Comparison of ENCODE assay signal across 1 cellular context in the genomic region with DNA sequence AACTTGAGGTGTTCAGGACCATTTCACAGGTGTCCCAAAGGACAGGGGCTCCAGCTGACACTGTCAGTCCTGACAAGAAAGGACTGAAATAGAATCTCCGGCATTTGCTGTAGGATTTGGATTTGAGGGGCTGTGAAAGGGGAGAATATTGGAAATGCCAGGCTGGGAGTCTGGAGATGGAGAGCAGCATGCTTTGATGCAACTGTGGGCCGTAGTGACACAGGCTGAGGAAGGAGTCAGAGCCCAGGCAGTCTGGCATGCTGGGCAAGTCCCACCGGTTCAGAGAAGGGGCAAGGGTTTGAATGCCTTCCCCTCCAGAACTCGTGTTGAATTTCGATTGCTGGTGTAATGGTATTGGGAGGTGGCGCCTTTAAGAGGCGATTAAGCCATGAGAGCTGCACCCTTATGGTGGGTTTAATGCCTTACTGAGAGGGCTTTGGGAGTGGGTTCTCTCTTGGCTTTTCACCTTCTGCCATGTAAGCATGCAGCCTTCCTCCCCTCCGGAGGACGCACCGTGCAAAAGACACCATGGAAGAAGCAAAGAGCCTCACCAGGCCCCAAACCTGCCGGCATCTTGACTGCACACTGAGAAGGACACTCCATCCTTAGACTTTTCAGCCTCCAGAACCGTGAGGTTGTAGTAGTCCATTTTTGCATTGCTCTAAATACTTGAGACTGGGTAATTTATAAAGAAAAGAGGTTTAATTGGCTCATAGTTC.
TF ChIP-seq lines count a peak whose summit lies in the region.

No MANE protein-coding gene starts in this region.

TF ChIP-seq in IMR-90, 13 proteins besides CTCF, POLR2A, EP300 and RAD21:
- TF ChIP-seq BHLHE40 (IDR thresholded peaks at IDR 0.05; ENCODE audit: low read depth, low read length) (no peak), FOS (IDR thresholded peaks at IDR 0.05; ENCODE audit: low read depth, low read length) (peak; percentile 14; the same call in 1 of the 2 replicates), NFE2L2 (IDR thresholded peaks at IDR 0.05; ENCODE audit: low read depth, low read length) (no peak), RFX5 (IDR thresholded peaks at IDR 0.05; ENCODE audit: low read depth, low read length) (no peak), CHD1 (IDR thresholded peaks at IDR 0.05; ENCODE audit: low read depth, low read length) (no peak), CEBPB (IDR thresholded peaks at IDR 0.05; ENCODE audit: low read depth, low read length) (peak; percentile 59), MAZ (IDR thresholded peaks at IDR 0.05; ENCODE audit: borderline replicate concordance, low read depth, low read length) (no peak), RCOR1 (IDR thresholded peaks at IDR 0.05; ENCODE audit: insufficient replicate concordance, low read length) (no peak), MAFK (IDR thresholded peaks at IDR 0.05; ENCODE audit: low read depth, low read length) (no peak), MXI1 (IDR thresholded peaks at IDR 0.05; ENCODE audit: borderline replicate concordance, low read depth, low read length) (0 out of 2 replicates have a peak, but pooled peaks have one; percentile 17), SMC3 (IDR thresholded peaks at IDR 0.05; ENCODE audit: low read depth, low read length) (no peak)
- TF ChIP-seq, protein P1, sequence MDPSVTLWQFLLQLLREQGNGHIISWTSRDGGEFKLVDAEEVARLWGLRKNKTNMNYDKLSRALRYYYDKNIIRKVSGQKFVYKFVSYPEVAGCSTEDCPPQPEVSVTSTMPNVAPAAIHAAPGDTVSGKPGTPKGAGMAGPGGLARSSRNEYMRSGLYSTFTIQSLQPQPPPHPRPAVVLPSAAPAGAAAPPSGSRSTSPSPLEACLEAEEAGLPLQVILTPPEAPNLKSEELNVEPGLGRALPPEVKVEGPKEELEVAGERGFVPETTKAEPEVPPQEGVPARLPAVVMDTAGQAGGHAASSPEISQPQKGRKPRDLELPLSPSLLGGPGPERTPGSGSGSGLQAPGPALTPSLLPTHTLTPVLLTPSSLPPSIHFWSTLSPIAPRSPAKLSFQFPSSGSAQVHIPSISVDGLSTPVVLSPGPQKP (IDR thresholded peaks at IDR 0.05; ENCODE audit: borderline replicate concordance, low read depth, low read length) = no peak
- TF ChIP-seq, protein P2, sequence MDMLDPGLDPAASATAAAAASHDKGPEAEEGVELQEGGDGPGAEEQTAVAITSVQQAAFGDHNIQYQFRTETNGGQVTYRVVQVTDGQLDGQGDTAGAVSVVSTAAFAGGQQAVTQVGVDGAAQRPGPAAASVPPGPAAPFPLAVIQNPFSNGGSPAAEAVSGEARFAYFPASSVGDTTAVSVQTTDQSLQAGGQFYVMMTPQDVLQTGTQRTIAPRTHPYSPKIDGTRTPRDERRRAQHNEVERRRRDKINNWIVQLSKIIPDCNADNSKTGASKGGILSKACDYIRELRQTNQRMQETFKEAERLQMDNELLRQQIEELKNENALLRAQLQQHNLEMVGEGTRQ (IDR thresholded peaks at IDR 0.05; ENCODE audit: low read depth, low read length) = no peak
TF ChIP-seq in IMR-90: peak in this region for 3.
